In the genomic region with DNA sequence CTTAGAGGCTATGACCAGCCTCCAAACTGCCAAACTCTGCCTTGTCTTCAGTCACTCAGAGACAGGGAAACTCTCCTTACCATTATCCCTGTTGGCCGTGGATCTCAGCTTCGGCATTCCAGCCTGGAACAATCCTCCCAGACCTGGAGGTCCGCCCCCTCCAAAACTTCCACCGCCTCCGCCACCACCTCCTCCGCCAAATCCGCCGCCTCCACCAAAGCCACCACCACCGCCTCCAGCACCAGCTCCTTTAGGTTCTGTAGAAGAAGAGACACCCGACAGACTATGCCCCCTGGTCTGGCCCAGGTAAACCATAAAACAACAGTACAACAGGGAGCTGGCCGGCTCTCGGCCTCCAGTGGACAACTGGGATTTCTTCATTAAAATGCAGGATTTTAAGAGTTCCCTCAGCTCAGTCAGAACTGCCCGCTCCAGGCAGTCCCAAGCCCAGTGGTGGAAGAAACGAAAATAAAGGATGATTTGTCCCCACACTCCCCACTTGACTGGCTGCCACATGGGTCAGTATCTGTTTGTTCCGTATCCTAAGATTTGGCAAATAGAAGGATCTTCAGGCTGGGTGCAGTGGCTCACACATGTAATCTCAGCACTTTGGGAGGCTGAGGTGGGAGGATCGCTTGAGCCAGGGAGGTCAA, we compare ENCODE assay signal across 1 cellular context.
TF ChIP-seq lines count a peak whose summit lies in the region.

No MANE protein-coding gene starts in this region.

TF ChIP-seq in IMR-90, 13 proteins besides CTCF, POLR2A, EP300 and RAD21:
- TF ChIP-seq BHLHE40 (IDR thresholded peaks at IDR 0.05; ENCODE audit: low read depth, low read length) (no peak), SMC3 (IDR thresholded peaks at IDR 0.05; ENCODE audit: low read depth, low read length) (no peak), CEBPB (IDR thresholded peaks at IDR 0.05; ENCODE audit: low read depth, low read length) (no peak), FOS (IDR thresholded peaks at IDR 0.05; ENCODE audit: low read depth, low read length) (no peak), CHD1 (IDR thresholded peaks at IDR 0.05; ENCODE audit: low read depth, low read length) (no peak), MAZ (IDR thresholded peaks at IDR 0.05; ENCODE audit: borderline replicate concordance, low read depth, low read length) (no peak), MAFK (IDR thresholded peaks at IDR 0.05; ENCODE audit: low read depth, low read length) (no peak), RFX5 (IDR thresholded peaks at IDR 0.05; ENCODE audit: low read depth, low read length) (no peak), NFE2L2 (IDR thresholded peaks at IDR 0.05; ENCODE audit: low read depth, low read length) (no peak), MXI1 (IDR thresholded peaks at IDR 0.05; ENCODE audit: borderline replicate concordance, low read depth, low read length) (no peak), RCOR1 (IDR thresholded peaks at IDR 0.05; ENCODE audit: insufficient replicate concordance, low read length) (no peak)
- TF ChIP-seq, protein P1, sequence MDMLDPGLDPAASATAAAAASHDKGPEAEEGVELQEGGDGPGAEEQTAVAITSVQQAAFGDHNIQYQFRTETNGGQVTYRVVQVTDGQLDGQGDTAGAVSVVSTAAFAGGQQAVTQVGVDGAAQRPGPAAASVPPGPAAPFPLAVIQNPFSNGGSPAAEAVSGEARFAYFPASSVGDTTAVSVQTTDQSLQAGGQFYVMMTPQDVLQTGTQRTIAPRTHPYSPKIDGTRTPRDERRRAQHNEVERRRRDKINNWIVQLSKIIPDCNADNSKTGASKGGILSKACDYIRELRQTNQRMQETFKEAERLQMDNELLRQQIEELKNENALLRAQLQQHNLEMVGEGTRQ (IDR thresholded peaks at IDR 0.05; ENCODE audit: low read depth, low read length) = no peak
- TF ChIP-seq, protein P2, sequence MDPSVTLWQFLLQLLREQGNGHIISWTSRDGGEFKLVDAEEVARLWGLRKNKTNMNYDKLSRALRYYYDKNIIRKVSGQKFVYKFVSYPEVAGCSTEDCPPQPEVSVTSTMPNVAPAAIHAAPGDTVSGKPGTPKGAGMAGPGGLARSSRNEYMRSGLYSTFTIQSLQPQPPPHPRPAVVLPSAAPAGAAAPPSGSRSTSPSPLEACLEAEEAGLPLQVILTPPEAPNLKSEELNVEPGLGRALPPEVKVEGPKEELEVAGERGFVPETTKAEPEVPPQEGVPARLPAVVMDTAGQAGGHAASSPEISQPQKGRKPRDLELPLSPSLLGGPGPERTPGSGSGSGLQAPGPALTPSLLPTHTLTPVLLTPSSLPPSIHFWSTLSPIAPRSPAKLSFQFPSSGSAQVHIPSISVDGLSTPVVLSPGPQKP (IDR thresholded peaks at IDR 0.05; ENCODE audit: borderline replicate concordance, low read depth, low read length) = no peak
